In the genomic region with DNA sequence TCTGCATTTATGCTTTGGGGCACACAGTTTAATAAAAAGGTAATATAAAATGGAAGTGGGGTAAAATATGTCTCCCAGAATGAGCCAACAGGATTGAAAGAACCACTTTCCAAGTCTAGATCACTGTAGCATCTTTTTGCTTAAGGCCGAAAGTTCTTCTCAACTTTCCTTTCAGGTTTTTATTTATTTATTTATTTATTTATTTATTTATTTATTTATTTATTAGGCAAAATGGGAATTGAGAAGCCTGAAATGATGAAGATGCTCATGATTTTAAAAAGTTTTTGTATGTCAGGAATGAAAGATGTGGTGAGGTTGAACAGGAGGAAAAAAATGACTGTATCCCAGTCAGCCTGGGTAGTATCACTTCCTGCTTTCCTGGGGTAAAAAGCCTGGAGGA, we compare ENCODE assay signal across 26 cellular contexts.
"Had no signal": no experiment of that assay in that cellular context is flagged by ENCODE, and none has a peak within 500 bp of the region (broad histone marks: within the 10 kb centered on the region; RNA-seq: fewer than 3 reads in every experiment).

No MANE protein-coding gene starts in this region.

- H3K4me3 Mint-ChIP-seq: effector memory CD8-positive, alpha-beta T cell; natural killer cell; neural crest cell; stimulated activated memory B cell treated with anti-CD40 and anti-IgM and Interleukin-4, amounts not matched to agents 10 μg/mL and 1 μg/mL and 100 μg/mL, for 72 hours; type B pancreatic cell had no signal

- H3K36me3 Mint-ChIP-seq: natural killer cell; stimulated activated memory B cell treated with anti-CD40 and anti-IgM and Interleukin-4, amounts not matched to agents 10 μg/mL and 1 μg/mL and 100 μg/mL, for 72 hours had no signal

- DNase-seq: dermis blood vessel endothelial cell; effector memory CD8-positive, alpha-beta T cell; erythroblast; esophagus squamous epithelium; foreskin melanocyte; glutamatergic neuron; heart right ventricle; hippocampal formation; left cardiac atrium; left lung; mesendoderm; natural killer cell; stimulated activated CD4-positive, alpha-beta T cell treated with anti-CD3 and anti-CD28 coated beads, Interleukin-4, amount 100 ng/mL, for 4 hours; stimulated activated naive CD8-positive, alpha-beta T cell treated with anti-CD3 and anti-CD28 coated beads, Interleukin-15, Interleukin-2, amounts not matched to agents 100 U/mL and 50 U/mL, for 24 hours; substantia nigra; testis; tibial artery had no signal

- H3K27me3 ChIP-seq: esophagus squamous epithelium, left lung, neutrophil, right atrium auricular region, testis, tibial artery had no signal

- H3K9me3 ChIP-seq: esophagus squamous epithelium, heart right ventricle, left lung, neutrophil, prostate gland, right atrium auricular region, testis, tibial artery had no signal

- ATAC-seq: effector memory CD8-positive, alpha-beta T cell; heart right ventricle; left cardiac atrium; left lung; natural killer cell; sciatic nerve; stimulated activated memory B cell treated with anti-CD40 and anti-IgM and Interleukin-4, amounts not matched to agents 10 μg/mL and 1 μg/mL and 100 μg/mL, for 72 hours; stimulated activated naive CD8-positive, alpha-beta T cell treated with anti-CD3 and anti-CD28 coated beads, Interleukin-15, Interleukin-2, amounts not matched to agents 100 U/mL and 50 U/mL, for 24 hours had no signal

- H3K27ac ChIP-seq: coronary artery, esophagus squamous epithelium, heart right ventricle, left lung, neutrophil, parathyroid adenoma, prostate gland, right atrium auricular region, testis, tibial artery had no signal

- H3K4me1 Mint-ChIP-seq: natural killer cell had no signal

- H3K9me3 Mint-ChIP-seq: effector memory CD8-positive, alpha-beta T cell; natural killer cell; neural crest cell; stimulated activated memory B cell treated with anti-CD40 and anti-IgM and Interleukin-4, amounts not matched to agents 10 μg/mL and 1 μg/mL and 100 μg/mL, for 72 hours; type B pancreatic cell had no signal

- H3K27ac Mint-ChIP-seq: effector memory CD8-positive, alpha-beta T cell; natural killer cell; stimulated activated memory B cell treated with anti-CD40 and anti-IgM and Interleukin-4, amounts not matched to agents 10 μg/mL and 1 μg/mL and 100 μg/mL, for 72 hours; type B pancreatic cell had no signal
